1 cellular context compared by ENCODE assay signal in genomic region chr17:16438557-16439302, GRCh38.
A peak's percentile ranks its signal among the peaks of the same experiment; 100 is the strongest.
TF ChIP-seq lines count a peak whose summit lies in the region.

No MANE protein-coding gene starts in this region.

TF ChIP-seq in HepG2, 621 proteins besides CTCF, POLR2A, EP300 and RAD21 (continued from another document and continues in another):
- TF ChIP-seq SNAPC5 (CRISPR knock-in tag; IDR thresholded peaks at IDR 0.05; ENCODE audit: borderline replicate concordance) (no peak), AHDC1 (CRISPR knock-in tag; IDR thresholded peaks at IDR 0.05; ENCODE audit: borderline replicate concordance) (peak; percentile 57; the same call in 1 of the 2 replicates), SP5 (CRISPR knock-in tag; IDR thresholded peaks at IDR 0.05; ENCODE audit: borderline replicate concordance, low read depth) (peak; percentile 25; the same call in 1 of the 2 replicates), BCLAF1 (IDR thresholded peaks at IDR 0.05) (no peak), ZNF446 (CRISPR knock-in tag; IDR thresholded peaks at IDR 0.05) (0 out of 2 replicates have a peak, but pooled peaks have one; percentile 79), SCMH1 (CRISPR knock-in tag; IDR thresholded peaks at IDR 0.05; ENCODE audit: borderline replicate concordance) (no peak), ZNF749 (CRISPR knock-in tag; IDR thresholded peaks at IDR 0.05; ENCODE audit: borderline replicate concordance) (0 out of 2 replicates have a peak, but pooled peaks have one; percentile 8), ZNF256 (CRISPR knock-in tag; conservative IDR thresholded peaks at IDR 0.05) (no peak), ZNF281 (CRISPR knock-in tag; IDR thresholded peaks at IDR 0.05; ENCODE audit: borderline replicate concordance) (peak; percentile 46; the same call in 1 of the 2 replicates), ZNF121 (CRISPR knock-in tag; IDR thresholded peaks at IDR 0.05) (no peak), ZNF75D (CRISPR knock-in tag; IDR thresholded peaks at IDR 0.05; ENCODE audit: borderline replicate concordance) (peak; percentile 6; the same call in 1 of the 2 replicates), ZNF878 (CRISPR knock-in tag; IDR thresholded peaks at IDR 0.05) (peak; percentile 89; the same call in 1 of the 2 replicates), ZBTB39 (CRISPR knock-in tag; IDR thresholded peaks at IDR 0.05) (peak; percentile 73; the same call in 1 of the 2 replicates), ZNF674 (CRISPR knock-in tag; IDR thresholded peaks at IDR 0.05; ENCODE audit: low read depth) (no peak), ZNF777 (CRISPR knock-in tag; IDR thresholded peaks at IDR 0.05) (no peak; the same call in 1 of the 2 replicates), ATF7 (IDR thresholded peaks at IDR 0.05) (peak; percentile 81), ATF7 (CRISPR knock-in tag; IDR thresholded peaks at IDR 0.05) (no peak; the same call in 1 of the 2 replicates), PPARG (CRISPR knock-in tag; conservative IDR thresholded peaks at IDR 0.05) (0 out of 2 replicates have a peak, but pooled peaks have one; percentile 15), ETS1 (CRISPR knock-in tag; IDR thresholded peaks at IDR 0.05) (no peak), ZNF563 (CRISPR knock-in tag; IDR thresholded peaks at IDR 0.05) (peak; percentile 40; the same call in 1 of the 2 replicates), MIER2 (CRISPR knock-in tag; IDR thresholded peaks at IDR 0.05) (0 out of 2 replicates have a peak, but pooled peaks have one; percentile 2), ZNF772 (CRISPR knock-in tag; IDR thresholded peaks at IDR 0.05) (peak; percentile 55; the same call in 1 of the 2 replicates), ZUFSP (CRISPR knock-in tag; IDR thresholded peaks at IDR 0.05; ENCODE audit: borderline replicate concordance) (no peak), MYPOP (CRISPR knock-in tag; IDR thresholded peaks at IDR 0.05) (peak; percentile 78; the same call in 1 of the 2 replicates), ZNF367 (CRISPR knock-in tag; IDR thresholded peaks at IDR 0.05; ENCODE audit: borderline replicate concordance) (no peak), ARHGAP35 (CRISPR knock-in tag; IDR thresholded peaks at IDR 0.05; ENCODE audit: borderline replicate concordance) (no peak; the same call in 1 of the 2 replicates), MYC (CRISPR knock-in tag; IDR thresholded peaks at IDR 0.05; ENCODE audit: borderline replicate concordance) (peak; percentile 85), ZNF207 (IDR thresholded peaks at IDR 0.05; ENCODE audit: borderline replicate concordance) (no peak), SETDB1 (CRISPR knock-in tag; IDR thresholded peaks at IDR 0.05; ENCODE audit: borderline replicate concordance) (no peak), BRCA1 (CRISPR knock-in tag; IDR thresholded peaks at IDR 0.05) (0 out of 2 replicates have a peak, but pooled peaks have one; percentile 34), E2F1 (CRISPR knock-in tag; IDR thresholded peaks at IDR 0.05) (peak; percentile 74), ZNF354B (CRISPR knock-in tag; IDR thresholded peaks at IDR 0.05) (no peak), MIER3 (CRISPR knock-in tag; IDR thresholded peaks at IDR 0.05; ENCODE audit: borderline replicate concordance) (peak; percentile 81), ZBTB34 (CRISPR knock-in tag; IDR thresholded peaks at IDR 0.05) (no peak)
